8 cellular contexts compared by ENCODE assay signal in the genomic region with DNA sequence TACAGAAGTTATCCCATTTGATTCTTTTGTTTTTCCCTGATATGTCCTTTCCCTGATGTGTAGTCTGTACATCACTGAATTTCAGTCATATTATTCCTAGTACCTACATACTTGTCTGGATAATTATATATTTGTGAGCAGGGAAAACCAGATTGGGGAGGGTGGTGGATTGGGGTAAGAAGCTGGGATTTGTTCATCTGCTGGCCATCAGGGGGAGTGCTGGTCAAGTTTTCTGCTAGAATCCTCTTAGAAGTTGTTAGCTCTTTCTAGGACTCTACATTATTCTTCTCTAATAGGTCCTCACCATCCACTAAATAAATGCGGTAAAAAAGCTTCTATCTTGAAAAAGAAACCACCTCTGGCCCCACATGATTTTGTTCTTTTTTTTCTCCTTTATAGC.
DNase-seq lines count a peak whose midpoint lies in the region; ATAC-seq and TF ChIP-seq lines count a peak whose summit lies in the region.

No MANE protein-coding gene starts in this region.

- no peaks in the 10 kb centered on the region for H3K9me3 ChIP-seq in MM.1S (replicated peaks; ENCODE audit: insufficient read depth, low read length)

- no peak overlapping the region for H3K4me3 ChIP-seq in MM.1S (ENCODE audit: low read length)

- H3K4me3 Mint-ChIP-seq in activated naive CD8-positive, alpha-beta T cell treated with anti-CD3 and anti-CD28 coated beads for 36 hours: no peak overlapping the region

- H3K4me1 Mint-ChIP-seq in activated naive CD8-positive, alpha-beta T cell treated with anti-CD3 and anti-CD28 coated beads for 36 hours: no peaks in the 10 kb centered on the region

- peak; percentile 8 for DNase-seq in NCI-H2196 (lab: John Stamatoyannopoulos, UW; ENCODE audit: unreplicated experiment)
- DNase-seq in NCI-H2196 treated with DMSO at 0.1 percent for 48 hours (lab: John Stamatoyannopoulos, UW; ENCODE audit: unreplicated experiment): no peak
- peak; percentile 46 for DNase-seq in MM.1S
- DNase-seq in activated naive CD8-positive, alpha-beta T cell treated with anti-CD3 and anti-CD28 coated beads for 36 hours: peak; percentile 5
- peak; percentile 41 for DNase-seq in kidney tubule cell (ENCODE audit: low spot score)
- no peak for DNase-seq in sciatic nerve (ENCODE audit: low spot score)

- no peaks in the 10 kb centered on the region for H4K20me1 ChIP-seq in MM.1S (ENCODE audit: insufficient read depth, low read length)

- no peak overlapping the region for H3K27ac Mint-ChIP-seq in activated naive CD8-positive, alpha-beta T cell treated with anti-CD3 and anti-CD28 coated beads for 36 hours

- H3F3A ChIP-seq in MM.1S (ENCODE audit: insufficient read depth, low read length): no peaks in the 10 kb centered on the region

- H3K4me1 ChIP-seq in MM.1S (ENCODE audit: low read length): no peaks in the 10 kb centered on the region

- no peak overlapping the region for H3K9ac ChIP-seq in MM.1S (ENCODE audit: low read length)

- H3K9me3 Mint-ChIP-seq in activated naive CD8-positive, alpha-beta T cell treated with anti-CD3 and anti-CD28 coated beads for 36 hours: no peaks in the 10 kb centered on the region

- no peaks in the 10 kb centered on the region for H3K27me3 Mint-ChIP-seq in activated naive CD8-positive, alpha-beta T cell treated with anti-CD3 and anti-CD28 coated beads for 36 hours

- H3K9me2 ChIP-seq in MM.1S (replicated peaks; ENCODE audit: insufficient read depth, low read length): no peaks in the 10 kb centered on the region

- no peaks in the 10 kb centered on the region for H3K79me2 ChIP-seq in MM.1S (ENCODE audit: low read length)

- no peak overlapping the region for H2AFZ ChIP-seq in MM.1S (ENCODE audit: low read length)

- intact Hi-C loops in sciatic nerve (cut with DNase I): loop anchor here (5.0 kb wide), 1 partner anchor 1527 kb away; no protein-coding TSS in a partner anchor

- no peak overlapping the region for H3K27ac ChIP-seq in MM.1S (ENCODE audit: low read length)

- no peak overlapping the region for H3K4me2 ChIP-seq in MM.1S (ENCODE audit: low read depth, low read length)

- no peaks in the 10 kb centered on the region for H3K27me3 ChIP-seq in MM.1S (replicated peaks; ENCODE audit: insufficient read depth, low read length)

- H3K36me3 ChIP-seq in MM.1S (replicated peaks; ENCODE audit: insufficient read depth, low read length): no peaks in the 10 kb centered on the region

- no peaks in the 10 kb centered on the region for H3K36me3 Mint-ChIP-seq in activated naive CD8-positive, alpha-beta T cell treated with anti-CD3 and anti-CD28 coated beads for 36 hours

- peak; percentile 63 for TF ChIP-seq CTCF in MM.1S (IDR thresholded peaks at IDR 0.05; ENCODE audit: low read length)

- ATAC-seq in GM21360 (IDR thresholded peaks at IDR 0.05; ENCODE audit: unreplicated experiment) (peak; percentile 63), GM18505 (IDR thresholded peaks at IDR 0.05; ENCODE audit: unreplicated experiment) (no peak), sciatic nerve (no peak)

- no peak for TF ChIP-seq POLR2A in GM18505 (IDR thresholded peaks at IDR 0.05; ENCODE audit: borderline replicate concordance, extremely low read depth, insufficient read depth, insufficient read length)

Comparison
In these comparisons a context has a peak if more than half of its experiments do, and no peak if none do; other contexts are left out.
1. DNase-seq: peak in NCI-H2196 (single experiment), MM.1S (single experiment), activated naive CD8-positive, alpha-beta T cell treated with anti-CD3 and anti-CD28 coated beads for 36 hours (single experiment) and kidney tubule cell (single experiment); none in NCI-H2196 treated with DMSO at 0.1 percent for 48 hours (single experiment) and sciatic nerve (single experiment).